11 cellular contexts compared by ENCODE assay signal in genomic region chr2:204982303-204982702, GRCh38.
DNase-seq lines count a peak whose midpoint lies in the region; ATAC-seq and TF ChIP-seq lines count a peak whose summit lies in the region.
"Had no signal": no experiment of that assay in that cellular context is flagged by ENCODE, and none has a peak within 500 bp of the region (broad histone marks: within the 10 kb centered on the region; RNA-seq: fewer than 3 reads in every experiment).

No MANE protein-coding gene starts in this region.

- POLR2A ChIA-PET in CD4-positive, alpha-beta T cell (lab: Charles Lee), result interaction anchor here (1.2 to 1.6 kb wide), 3 partner anchors 11 to 32 kb away, joined by 3 to 15 read pairs (median 9); no protein-coding TSS in a partner anchor
- POLR2A ChIA-PET in activated CD8-positive, alpha-beta T cell treated with anti-CD3 and anti-CD28 coated beads for 36 hours (lab: Charles Lee), result no interaction called here
- POLR2A ChIA-PET in PC-3 (lab: Charles Lee; ENCODE audit: unreplicated experiment), result no interaction called here

- H3K36me3 ChIP-seq in PC-3 (ENCODE audit: low read depth, low read length), result no peaks in the 10 kb centered on the region

- H3K4me2 ChIP-seq in PC-3 (ENCODE audit: low read length), result no peak overlapping the region

- ATAC-seq in CD4-positive, alpha-beta T cell (ENCODE audit: poor library complexity), result peak; percentile 43
- ATAC-seq in activated CD8-positive, alpha-beta T cell treated with anti-CD3 and anti-CD28 coated beads for 36 hours, result peak; percentile 24
- ATAC-seq in GM21526 (IDR thresholded peaks at IDR 0.05; ENCODE audit: low FRiP score, unreplicated experiment), result no peak
- no peak for ATAC-seq in PC-3
- no peak for ATAC-seq in Right ventricle myocardium inferior

- H3F3A ChIP-seq in PC-3 (ENCODE audit: low read length, unreplicated experiment), result no peaks in the 10 kb centered on the region

- no peaks in the 10 kb centered on the region for H3K79me2 ChIP-seq in PC-3 (ENCODE audit: low read length)

- no TSS peak for BruUV-seq in PC-3 (replicated peaks; lab: Mats Ljungman, UMichigan)

- H3K4me1 ChIP-seq in PC-3 (ENCODE audit: insufficient read depth, low read length), result no peaks in the 10 kb centered on the region

- H3K4me3 Mint-ChIP-seq in CD4-positive, alpha-beta T cell, result no peak overlapping the region
- no peak overlapping the region for H3K4me3 Mint-ChIP-seq in activated CD8-positive, alpha-beta T cell treated with anti-CD3 and anti-CD28 coated beads for 36 hours

- intact Hi-C loops in CD4-positive, alpha-beta T cell (cut with DNase I, micrococcal nuclease), result no loop called here
- intact Hi-C loops in activated CD8-positive, alpha-beta T cell treated with anti-CD3 and anti-CD28 coated beads for 36 hours (cut with micrococcal nuclease), result no loop called here
- intact Hi-C loops in PC-3 (cut with micrococcal nuclease), result no loop called here
- intact Hi-C loops in Right ventricle myocardium inferior (cut with DNase I), result no loop called here

- no peak overlapping the region for H2AFZ ChIP-seq in PC-3 (ENCODE audit: low read length)

- H3K9me2 ChIP-seq in PC-3 (replicated peaks; ENCODE audit: low read length), result no peaks in the 10 kb centered on the region

- peaks cover 4% of the 10 kb centered on the region for H3K9me3 Mint-ChIP-seq in CD4-positive, alpha-beta T cell
- peaks cover 1% of the 10 kb centered on the region for H3K9me3 Mint-ChIP-seq in activated CD8-positive, alpha-beta T cell treated with anti-CD3 and anti-CD28 coated beads for 36 hours

- no peaks in the 10 kb centered on the region for H3K27me3 Mint-ChIP-seq in CD4-positive, alpha-beta T cell
- no peaks in the 10 kb centered on the region for H3K27me3 Mint-ChIP-seq in activated CD8-positive, alpha-beta T cell treated with anti-CD3 and anti-CD28 coated beads for 36 hours

- no peak overlapping the region for H3K4me3 ChIP-seq in PC-3 (ENCODE audit: low read length)

- no peak overlapping the region for H3K9ac ChIP-seq in PC-3 (ENCODE audit: low read length)

- no peak for DNase-seq in CD4-positive, alpha-beta T cell
- DNase-seq in HCEC 1CT, result peak; percentile 1
- DNase-seq in activated CD8-positive, alpha-beta T cell treated with anti-CD3 and anti-CD28 coated beads for 36 hours, result no peak
- DNase-seq in iris pigment epithelial cell (ENCODE audit: low read depth), result peak; percentile 17
- no peak for DNase-seq in PC-3
- DNase-seq in GM19238 (ENCODE audit: insufficient read length, low spot score), result no peak
- no peak for DNase-seq in Right ventricle myocardium inferior (ENCODE audit: missing footprints)
- DNase-seq: activated CD4-positive, alpha-beta T cell treated with anti-CD3 and anti-CD28 coated beads for 4 hours; Caco-2; NCI-H510A had no signal

- no peaks in the 10 kb centered on the region for H3K27me3 ChIP-seq in CD4-positive, alpha-beta T cell (ENCODE audit: control insufficient read depth, insufficient read depth, low read length)
- no peaks in the 10 kb centered on the region for H3K27me3 ChIP-seq in PC-3 (ENCODE audit: low read length)

- TF ChIP-seq CTCF in CD4-positive, alpha-beta T cell (IDR thresholded peaks at IDR 0.05), result no peak
- TF ChIP-seq CTCF in activated CD8-positive, alpha-beta T cell treated with anti-CD3 and anti-CD28 coated beads for 36 hours (IDR thresholded peaks at IDR 0.05), result no peak
- TF ChIP-seq CTCF in PC-3 (conservative IDR thresholded peaks at IDR 0.05; ENCODE audit: low read depth, low read length), result no peak

- H3K4me1 Mint-ChIP-seq in CD4-positive, alpha-beta T cell (ENCODE audit: low read depth), result peaks cover 27% of the 10 kb centered on the region
- H3K4me1 Mint-ChIP-seq in activated CD8-positive, alpha-beta T cell treated with anti-CD3 and anti-CD28 coated beads for 36 hours (ENCODE audit: low read depth), result peaks cover 8% of the 10 kb centered on the region

- CTCF ChIA-PET in CD4-positive, alpha-beta T cell (lab: Charles Lee), result interaction anchor here (0.7 kb wide), 1 partner anchor 31 kb away, joined by 3 read pairs; no protein-coding TSS in a partner anchor
- CTCF ChIA-PET in activated CD8-positive, alpha-beta T cell treated with anti-CD3 and anti-CD28 coated beads for 36 hours (lab: Charles Lee), result no interaction called here
- CTCF ChIA-PET in PC-3 (lab: Charles Lee), result no interaction called here

- H3K27ac ChIP-seq in CD4-positive, alpha-beta T cell (ENCODE audit: low read depth, low read length), result no peak overlapping the region
- no peak overlapping the region for H3K27ac ChIP-seq in PC-3 (ENCODE audit: low read length)

- no peaks in the 10 kb centered on the region for H3K36me3 Mint-ChIP-seq in CD4-positive, alpha-beta T cell (ENCODE audit: low read depth)
- H3K36me3 Mint-ChIP-seq in activated CD8-positive, alpha-beta T cell treated with anti-CD3 and anti-CD28 coated beads for 36 hours (ENCODE audit: low read depth), result no peaks in the 10 kb centered on the region

- H3K9me3 ChIP-seq in CD4-positive, alpha-beta T cell (ENCODE audit: control insufficient read depth, low read length), result no peaks in the 10 kb centered on the region
- H3K9me3 ChIP-seq in PC-3 (ENCODE audit: low read length), result no peaks in the 10 kb centered on the region
- H3K9me3 ChIP-seq: Caco-2 had no signal

- H3K27ac Mint-ChIP-seq in CD4-positive, alpha-beta T cell, result peak overlapping the region; percentile 13
- H3K27ac Mint-ChIP-seq in activated CD8-positive, alpha-beta T cell treated with anti-CD3 and anti-CD28 coated beads for 36 hours, result no peak overlapping the region

- no peaks in the 10 kb centered on the region for H4K20me1 ChIP-seq in PC-3 (ENCODE audit: low read length)

Comparison
In these comparisons a context has a peak if more than half of its experiments do, and no peak if none do; other contexts are left out.
1. ATAC-seq: peak in CD4-positive, alpha-beta T cell (single experiment) and activated CD8-positive, alpha-beta T cell treated with anti-CD3 and anti-CD28 coated beads for 36 hours (single experiment); none in GM21526 (single experiment), PC-3 (single experiment) and Right ventricle myocardium inferior (single experiment).
2. DNase-seq: peak in HCEC 1CT (single experiment) and iris pigment epithelial cell (single experiment); none in CD4-positive, alpha-beta T cell (0 of 10), activated CD8-positive, alpha-beta T cell treated with anti-CD3 and anti-CD28 coated beads for 36 hours (single experiment), PC-3 (single experiment), GM19238 (single experiment) and Right ventricle myocardium inferior (single experiment).